In genomic region chr3:112639451-112640332, GRCh38 we compare ENCODE assay signal across 1 cellular context.
TF ChIP-seq lines count a peak whose summit lies in the region.

No MANE protein-coding gene starts in this region.

TF ChIP-seq in GM23338, 12 proteins besides CTCF, POLR2A, EP300 and RAD21 (continued from another document):
- TF ChIP-seq ZNF462 (CRISPR knock-in tag; IDR thresholded peaks at IDR 0.05) (no peak), CREB1 (CRISPR knock-in tag; IDR thresholded peaks at IDR 0.05; ENCODE audit: low read depth) (no peak), POLR2AphosphoS5 (IDR thresholded peaks at IDR 0.05; ENCODE audit: low read depth) (no peak), STAT1 (IDR thresholded peaks at IDR 0.05; ENCODE audit: unreplicated experiment) (no peak), JUNB (IDR thresholded peaks at IDR 0.05; ENCODE audit: unreplicated experiment) (no peak), ZNF331 (CRISPR knock-in tag; IDR thresholded peaks at IDR 0.05; ENCODE audit: low read depth) (no peak), REST (IDR thresholded peaks at IDR 0.05; ENCODE audit: unreplicated experiment) (no peak), NANOG (IDR thresholded peaks at IDR 0.05; ENCODE audit: borderline replicate concordance) (no peak)
